In the genomic region with DNA sequence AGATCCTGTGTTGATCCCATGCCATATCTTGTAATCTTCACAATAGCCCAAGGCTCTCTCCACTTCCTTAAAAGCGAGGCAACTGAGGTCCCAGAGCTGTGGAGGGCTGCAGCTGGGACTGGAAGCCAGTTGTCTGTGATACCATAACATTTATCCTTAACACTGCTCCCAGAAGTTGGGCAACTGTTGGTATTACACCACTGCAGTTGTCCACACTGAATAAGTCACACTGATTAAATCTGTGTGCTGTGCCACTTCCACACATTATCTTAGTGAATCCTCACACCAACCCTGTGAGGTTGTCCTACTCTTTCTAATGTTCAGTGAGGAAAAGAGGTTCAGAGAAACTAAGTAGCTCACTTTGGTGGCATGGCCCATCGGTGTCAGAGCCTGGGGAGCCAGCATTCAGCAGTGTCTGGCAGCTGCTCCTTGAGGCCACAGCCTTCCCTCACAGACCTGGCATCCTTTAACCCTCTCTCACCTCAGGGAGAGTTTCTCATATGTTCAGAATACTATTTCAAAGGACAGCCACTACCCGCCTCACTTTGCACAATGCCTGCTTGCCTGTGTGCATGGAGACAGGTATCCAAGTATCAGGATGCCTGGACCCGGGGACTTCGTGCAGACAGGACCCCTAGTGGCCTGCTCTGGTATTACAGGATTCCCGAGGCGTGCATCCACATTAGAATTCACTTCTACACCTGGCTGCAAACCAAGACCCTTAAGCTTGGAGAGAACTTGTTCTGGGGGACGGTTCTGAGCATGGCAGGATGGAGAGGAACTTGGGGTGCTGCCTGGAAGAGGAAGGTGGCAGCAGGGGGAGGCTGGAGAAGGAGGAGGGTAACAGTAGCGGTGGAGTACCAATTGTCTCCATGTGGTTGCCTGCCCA, we compare ENCODE assay signal across 8 cellular contexts.
DNase-seq lines count a peak whose midpoint lies in the region; ATAC-seq and TF ChIP-seq lines count a peak whose summit lies in the region.

No MANE protein-coding gene starts in this region.

- H3K27ac ChIP-seq in lower lobe of right lung, result no peak overlapping the region

- intact Hi-C loops in lower lobe of right lung (cut with DNase I), result no loop called here

- H3K9me3 ChIP-seq in lower lobe of right lung, result no peaks in the 10 kb centered on the region

- peak; percentile 13 for DNase-seq in SKM-1 (lab: John Stamatoyannopoulos, UW; ENCODE audit: unreplicated experiment)
- no peak for DNase-seq in SKM-1 treated with dmso at 0.1 percent for 144 hours (lab: John Stamatoyannopoulos, UW; ENCODE audit: unreplicated experiment)
- peak; percentile 75 for DNase-seq in NCI-H1092 treated with DMSO at 0.1 percent for 48 hours (lab: John Stamatoyannopoulos, UW)
- peak; percentile 29 for DNase-seq in dedifferentiated amniotic fluid mesenchymal stem cell (ENCODE audit: extremely low spot score)
- DNase-seq in lower lobe of right lung, result peak; percentile 53
- DNase-seq in stimulated activated CD8-positive, alpha-beta memory T cell treated with anti-CD3 and anti-CD28 coated beads, Interleukin-15, amount 100 ng/mL, for 24 hours (ENCODE audit: low read depth), result peak; percentile 6

- ATAC-seq in lower lobe of right lung (peak; percentile 76 to 77), GM18511 (IDR thresholded peaks at IDR 0.05; ENCODE audit: unreplicated experiment) (no peak)

- H3K36me3 ChIP-seq in lower lobe of right lung, result no peaks in the 10 kb centered on the region

- no peaks in the 10 kb centered on the region for H3K4me1 ChIP-seq in lower lobe of right lung

- H3K4me3 ChIP-seq in WI38 (ENCODE audit: low read depth, low read length) (no peak overlapping the region), lower lobe of right lung (no peak overlapping the region)

- peaks cover 3% of the 10 kb centered on the region for H3K27me3 ChIP-seq in lower lobe of right lung (ENCODE audit: low read depth)

- TF ChIP-seq CTCF in WI38 (IDR thresholded peaks at IDR 0.05; ENCODE audit: low read depth, low read length) (peak; percentile 96), lower lobe of right lung (IDR thresholded peaks at IDR 0.05) (peak; percentile 89)
